ENCODE assay signal across 1 cellular context in genomic region chr16:20944861-20945390, GRCh38.
TF ChIP-seq lines count a peak whose summit lies in the region.

No MANE protein-coding gene starts in this region.

TF ChIP-seq in H1, 55 proteins besides CTCF, POLR2A, EP300 and RAD21 (continued from another document):
- TF ChIP-seq SIX5 (IDR thresholded peaks at IDR 0.05; ENCODE audit: low read depth, low read length) (no peak), RNF2 (IDR thresholded peaks at IDR 0.05; ENCODE audit: borderline replicate concordance, low read depth, low read length, missing control alignments, poor library complexity, severe bottlenecking) (no peak), KDM4A (IDR thresholded peaks at IDR 0.05; ENCODE audit: low read depth, low read length, severe bottlenecking) (no peak), FOSL1 (IDR thresholded peaks at IDR 0.05; ENCODE audit: insufficient read depth, low read depth, low read length) (no peak), KDM5A (IDR thresholded peaks at IDR 0.05; ENCODE audit: low read length) (no peak)
